ENCODE assay signal across 9 cellular contexts in the genomic region with DNA sequence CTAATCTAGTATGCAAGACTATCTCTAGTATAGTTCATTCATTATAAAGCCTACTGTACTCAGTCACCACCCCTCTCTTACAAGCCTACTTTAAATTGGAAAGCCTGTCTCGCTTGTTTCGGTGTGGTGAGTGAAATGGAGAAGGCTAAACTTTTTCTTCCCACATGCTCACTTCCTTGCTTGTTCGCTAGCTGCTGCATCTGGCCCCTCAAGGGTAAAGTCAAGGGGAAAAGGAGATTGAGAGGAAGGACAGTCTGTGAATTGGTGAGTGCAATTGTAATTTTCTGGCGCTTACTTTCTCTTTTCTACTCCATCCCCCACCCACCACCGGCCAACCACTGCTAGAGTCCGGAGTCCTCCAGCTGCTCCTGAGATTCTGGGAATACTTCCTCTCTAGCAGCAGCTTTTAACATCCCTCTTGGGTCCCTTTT. TPM values are rescaled to one million over a fixed set of nuclear protein-coding genes. Genes with fewer than 3 reads are reported as not detected.
A peak's percentile ranks its signal among the peaks of the same experiment; 100 is the strongest.
DNase-seq lines count a peak whose midpoint lies in the region; ATAC-seq and TF ChIP-seq lines count a peak whose summit lies in the region.
"Had no signal": no experiment of that assay in that cellular context is flagged by ENCODE, and none has a peak within 500 bp of the region (broad histone marks: within the 10 kb centered on the region; RNA-seq: fewer than 3 reads in every experiment).

No MANE protein-coding gene starts in this region.

- TF ChIP-seq CTCF in GM12875 (IDR thresholded peaks at IDR 0.05; ENCODE audit: borderline replicate concordance, insufficient read depth, low read depth, low read length) (no peak), heart left ventricle (IDR thresholded peaks at IDR 0.05) (no peak), WERI-Rb-1 (IDR thresholded peaks at IDR 0.05; ENCODE audit: low read depth, low read length) (no peak)

- H3K27ac ChIP-seq in heart left ventricle (peak overlapping the region in 5 of 12 donors; percentile 4 to 86 (median 5)), WERI-Rb-1 (no peak overlapping the region)

- ATAC-seq in GM21447 (IDR thresholded peaks at IDR 0.05; ENCODE audit: unreplicated experiment) (peak; percentile 57), HG03575 (IDR thresholded peaks at IDR 0.05; ENCODE audit: extremely low read depth, insufficient number of reproducible peaks, low FRiP score, unreplicated experiment) (peak; percentile 32), heart left ventricle (peak; percentile 32 to 62 (median 54))

- in situ Hi-C loops in ACHN (cut with HindIII; ENCODE audit: low pct_ligation_motif_present, low pct_unique_long_range_greater_than_20kb, low sequenced_read_pairs) = no loop called here

- H3K4me1 ChIP-seq in heart left ventricle = peaks cover 0 to 25% (median 0%) of the 10 kb centered on the region in 12 donors

- H3K9me3 ChIP-seq in heart left ventricle (no peaks in the 10 kb centered on the region), WERI-Rb-1 (ENCODE audit: severe bottlenecking) (no peaks in the 10 kb centered on the region)

- DNase-seq in heart left ventricle = peak in 2 of 5 donors; percentile 19 to 49
- DNase-seq in ACHN = no peak
- no peak for DNase-seq in NCI-H1436 (lab: John Stamatoyannopoulos, UW)
- DNase-seq in effector CD4-positive, alpha-beta T cell = no peak
- DNase-seq in WERI-Rb-1 = no peak

- no peaks in the 10 kb centered on the region for H3K27me3 ChIP-seq in heart left ventricle
- peaks cover 39% of the 10 kb centered on the region for H3K27me3 ChIP-seq in WERI-Rb-1 (ENCODE audit: insufficient read depth, low read depth, severe bottlenecking)

- intact Hi-C loops in heart left ventricle (cut with DNase I) = no loop called here

- H3K36me3 ChIP-seq in heart left ventricle (no peaks in the 10 kb centered on the region), WERI-Rb-1 (no peaks in the 10 kb centered on the region)

- H3K4me3 ChIP-seq in GM12875 (ENCODE audit: low read depth, low read length) (peak overlapping the region; percentile 31), heart left ventricle (peak overlapping the region in 7 of 12 donors; percentile 1 to 35 (median 27)), WERI-Rb-1 (ENCODE audit: low read depth, low read length) (no peak overlapping the region)

- WGBS in heart left ventricle, 4 donors = 50 to 56% (median 53%) methylated on average over 6 of the region's 6 CpGs

- no peak for TF ChIP-seq POLR2A in heart left ventricle (IDR thresholded peaks at IDR 0.05)

RNA-seq across cellular contexts. Expression of a gene that starts 12.1 kb away (rescaled TPM):
- total RNA-seq in heart left ventricle = 10 to 100 TPM in 2 of 9 donors, 1 to 10 TPM in 7; 1.4 to 17.0 (median 5.8) TPM
- polyA plus RNA-seq in heart left ventricle = under 1 TPM; 0.38 to 0.39 TPM
- total RNA-seq: myocyte had no signal

RNA-seq across cellular contexts. Expression of a gene that starts 25.0 kb away (rescaled TPM):
- under 1 TPM in 2 of 9 donors, not detected in 7; 0.14 to 0.83 TPM for total RNA-seq in heart left ventricle
- not detected for polyA plus RNA-seq in heart left ventricle
- total RNA-seq: myocyte had no signal
